In genomic region chr2:39778775-39779751, GRCh38 we compare ENCODE assay signal across 1 cellular context.
A peak's percentile ranks its signal among the peaks of the same experiment; 100 is the strongest.
TF ChIP-seq lines count a peak whose summit lies in the region.

TSS of gene THUMPD2 (minus strand) at chr2:39779258. CDS start at chr2:39779239, 19 bp downstream.

TF ChIP-seq in WTC11, 78 proteins besides CTCF, POLR2A, EP300 and RAD21 (continued from another document):
- TF ChIP-seq ZNF512 (CRISPR knock-in tag; IDR thresholded peaks at IDR 0.05; ENCODE audit: borderline replicate concordance) (no peak), SP1 (CRISPR knock-in tag; conservative IDR thresholded peaks at IDR 0.05) (peak; percentile 69; the same call in 1 of the 2 replicates), CBFB (CRISPR knock-in tag; IDR thresholded peaks at IDR 0.05; ENCODE audit: low read depth) (no peak), FOXP4 (CRISPR knock-in tag; IDR thresholded peaks at IDR 0.05) (peak; percentile 85), NR3C1 (CRISPR knock-in tag; conservative IDR thresholded peaks at IDR 0.05; ENCODE audit: low read depth) (0 out of 2 replicates have a peak, but pooled peaks have one; percentile 47), TP53 (CRISPR knock-in tag; IDR thresholded peaks at IDR 0.05) (peak; percentile 88), PRRX2 (CRISPR knock-in tag; IDR thresholded peaks at IDR 0.05) (no peak), JAZF1 (CRISPR knock-in tag; IDR thresholded peaks at IDR 0.05) (no peak), NFE2L1 (CRISPR knock-in tag; IDR thresholded peaks at IDR 0.05) (0 out of 2 replicates have a peak, but pooled peaks have one; percentile 67), OVOL2 (CRISPR knock-in tag; IDR thresholded peaks at IDR 0.05; ENCODE audit: borderline replicate concordance) (no peak), ETV6 (CRISPR knock-in tag; IDR thresholded peaks at IDR 0.05) (peak; percentile 90), NFATC4 (CRISPR knock-in tag; IDR thresholded peaks at IDR 0.05) (no peak), GRHL2 (CRISPR knock-in tag; IDR thresholded peaks at IDR 0.05; ENCODE audit: insufficient replicate concordance, severe bottlenecking) (no peak), FOXK1 (CRISPR knock-in tag; IDR thresholded peaks at IDR 0.05) (peak; percentile 72; the same call in 1 of the 2 replicates), NFYB (CRISPR knock-in tag; conservative IDR thresholded peaks at IDR 0.05; ENCODE audit: low read depth) (no peak), ZBTB21 (CRISPR knock-in tag; IDR thresholded peaks at IDR 0.05; ENCODE audit: borderline replicate concordance) (peak; percentile 87), RELA (CRISPR knock-in tag; IDR thresholded peaks at IDR 0.05; ENCODE audit: borderline replicate concordance) (peak; percentile 33; the same call in 1 of the 2 replicates), FOXP1 (CRISPR knock-in tag; IDR thresholded peaks at IDR 0.05; ENCODE audit: borderline replicate concordance) (peak; percentile 94), IRF2 (CRISPR knock-in tag; IDR thresholded peaks at IDR 0.05; ENCODE audit: borderline replicate concordance, low read depth) (no peak), ZNF138 (CRISPR knock-in tag; conservative IDR thresholded peaks at IDR 0.05) (peak; percentile 71; the same call in 1 of the 2 replicates), MLX (CRISPR knock-in tag; IDR thresholded peaks at IDR 0.05) (peak; percentile 94; the same call in 1 of the 2 replicates), NR1H2 (CRISPR knock-in tag; IDR thresholded peaks at IDR 0.05) (no peak), PREB (CRISPR knock-in tag; IDR thresholded peaks at IDR 0.05; ENCODE audit: borderline replicate concordance) (no peak; the same call in 1 of the 2 replicates), MXD4 (CRISPR knock-in tag; IDR thresholded peaks at IDR 0.05; ENCODE audit: borderline replicate concordance) (peak; percentile 55; the same call in 1 of the 2 replicates), SMAD3 (CRISPR knock-in tag; IDR thresholded peaks at IDR 0.05; ENCODE audit: borderline replicate concordance) (peak; percentile 86; the same call in 1 of the 2 replicates), ZNF671 (CRISPR knock-in tag; IDR thresholded peaks at IDR 0.05) (peak; percentile 60; the same call in 1 of the 2 replicates), AFF4 (CRISPR knock-in tag; IDR thresholded peaks at IDR 0.05; ENCODE audit: borderline replicate concordance) (peak; percentile 66; the same call in 1 of the 2 replicates), EMX1 (CRISPR knock-in tag; IDR thresholded peaks at IDR 0.05) (no peak)
- TF ChIP-seq, protein P1, sequence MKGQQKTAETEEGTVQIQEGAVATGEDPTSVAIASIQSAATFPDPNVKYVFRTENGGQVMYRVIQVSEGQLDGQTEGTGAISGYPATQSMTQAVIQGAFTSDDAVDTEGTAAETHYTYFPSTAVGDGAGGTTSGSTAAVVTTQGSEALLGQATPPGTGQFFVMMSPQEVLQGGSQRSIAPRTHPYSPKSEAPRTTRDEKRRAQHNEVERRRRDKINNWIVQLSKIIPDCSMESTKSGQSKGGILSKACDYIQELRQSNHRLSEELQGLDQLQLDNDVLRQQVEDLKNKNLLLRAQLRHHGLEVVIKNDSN (CRISPR knock-in tag; IDR thresholded peaks at IDR 0.05), result peak; percentile 96
- TF ChIP-seq, protein P2, sequence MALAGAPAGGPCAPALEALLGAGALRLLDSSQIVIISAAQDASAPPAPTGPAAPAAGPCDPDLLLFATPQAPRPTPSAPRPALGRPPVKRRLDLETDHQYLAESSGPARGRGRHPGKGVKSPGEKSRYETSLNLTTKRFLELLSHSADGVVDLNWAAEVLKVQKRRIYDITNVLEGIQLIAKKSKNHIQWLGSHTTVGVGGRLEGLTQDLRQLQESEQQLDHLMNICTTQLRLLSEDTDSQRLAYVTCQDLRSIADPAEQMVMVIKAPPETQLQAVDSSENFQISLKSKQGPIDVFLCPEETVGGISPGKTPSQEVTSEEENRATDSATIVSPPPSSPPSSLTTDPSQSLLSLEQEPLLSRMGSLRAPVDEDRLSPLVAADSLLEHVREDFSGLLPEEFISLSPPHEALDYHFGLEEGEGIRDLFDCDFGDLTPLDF (CRISPR knock-in tag; IDR thresholded peaks at IDR 0.05), result peak; percentile 91
- TF ChIP-seq, protein P3, sequence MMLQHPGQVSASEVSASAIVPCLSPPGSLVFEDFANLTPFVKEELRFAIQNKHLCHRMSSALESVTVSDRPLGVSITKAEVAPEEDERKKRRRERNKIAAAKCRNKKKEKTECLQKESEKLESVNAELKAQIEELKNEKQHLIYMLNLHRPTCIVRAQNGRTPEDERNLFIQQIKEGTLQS (CRISPR knock-in tag; conservative IDR thresholded peaks at IDR 0.05), result no peak
- TF ChIP-seq, protein P4, sequence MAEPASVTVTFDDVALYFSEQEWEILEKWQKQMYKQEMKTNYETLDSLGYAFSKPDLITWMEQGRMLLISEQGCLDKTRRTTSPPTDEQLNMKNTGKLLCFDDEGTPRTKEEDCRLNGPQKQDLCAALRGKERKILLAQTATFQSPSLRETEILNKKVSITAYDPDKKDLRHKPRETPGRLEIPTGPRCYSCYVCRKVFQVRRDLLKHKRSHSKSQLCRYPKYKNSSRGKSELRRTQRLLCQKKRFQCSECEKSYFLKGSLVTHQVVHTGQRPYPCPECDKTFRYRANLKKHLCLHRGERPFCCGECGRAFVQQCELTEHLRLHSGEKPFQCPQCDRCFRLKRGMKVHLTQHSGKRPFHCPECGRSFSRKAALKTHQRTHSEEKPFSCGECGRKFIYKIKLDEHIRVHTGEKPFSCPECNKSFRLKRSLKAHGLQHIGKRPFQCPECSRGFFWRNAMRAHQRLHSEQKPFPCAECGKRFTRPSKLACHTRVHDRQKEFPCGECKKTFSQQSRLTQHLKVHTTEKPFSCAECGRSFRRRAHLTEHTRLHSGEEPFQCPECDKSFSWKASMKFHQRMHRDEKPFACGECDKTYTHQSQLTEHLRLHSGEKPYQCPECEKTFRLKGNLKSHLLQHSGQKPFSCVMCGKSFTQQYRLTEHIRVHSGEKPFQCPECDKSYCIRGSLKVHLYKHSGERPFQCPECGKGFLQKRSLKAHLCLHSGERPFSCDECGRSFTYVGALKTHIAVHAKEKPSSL (CRISPR knock-in tag; conservative IDR thresholded peaks at IDR 0.05), result no peak
